ENCODE assay signal across 27 cellular contexts in genomic region chr2:105439130-105439529, GRCh38. TPM values are rescaled to one million over a fixed set of nuclear protein-coding genes. Genes with fewer than 3 reads are reported as not detected.
A peak's percentile ranks its signal among the peaks of the same experiment; 100 is the strongest.
DNase-seq lines count a peak whose midpoint lies in the region; ATAC-seq, FAIRE-seq and TF ChIP-seq lines count a peak whose summit lies in the region.
"Had no signal": no experiment of that assay in that cellular context is flagged by ENCODE, and none has a peak within 500 bp of the region (broad histone marks: within the 10 kb centered on the region; RNA-seq: fewer than 3 reads in every experiment).

No MANE protein-coding gene starts in this region.

- no peak overlapping the region for H3K4me3 ChIP-seq in H1 (ENCODE audit: extremely low read depth in 1 of 4, insufficient read depth in 2 of 4, low read depth in 3 of 4, low read length in 4 of 4)
- no peak overlapping the region for H3K4me3 ChIP-seq in neuron (ENCODE audit: low read length)
- H3K4me3 ChIP-seq: dorsolateral prefrontal cortex, sigmoid colon had no signal

- no peak overlapping the region for H2BK120ac ChIP-seq in H1 (replicated peaks; ENCODE audit: low read depth, low read length)

- no peak overlapping the region for H2BK5ac ChIP-seq in H1 (ENCODE audit: low read depth, low read length)

- H3K14ac ChIP-seq in H1 (ENCODE audit: insufficient read length): no peak overlapping the region

- no peak overlapping the region for H3K23ac ChIP-seq in H1 (ENCODE audit: insufficient read length)

- TF ChIP-seq RAD21 in H1 (IDR thresholded peaks at IDR 0.05 in 1 of 2, conservative IDR thresholded peaks at IDR 0.05 in 1 of 2; ENCODE audit: low read depth in 2 of 2, low read length in 2 of 2): no peak

- H3K56ac ChIP-seq in H1 (replicated peaks; ENCODE audit: insufficient read length, low read depth, low read length): no peak overlapping the region

- no peak overlapping the region for H3K4me3 Mint-ChIP-seq in activated CD4-positive, alpha-beta T cell treated with anti-CD3 and anti-CD28 coated beads for 36 hours
- H3K4me3 Mint-ChIP-seq: activated T-helper 1 cell treated with anti-CD3 and anti-CD28 coated beads, Interleukin-12 subunit alpha, Interleukin-12 subunit beta, Interleukin-2, Interleukin-4 antibody, amounts not matched to agents 30 ng/mL and 10 ng/mL and 1 ng/mL, durations not matched to agents 14 hours and 24 hours and 36 hours; CD4-positive, alpha-beta T cell; naive thymus-derived CD8-positive, alpha-beta T cell had no signal

- no peaks in the 10 kb centered on the region for H3K9me3 ChIP-seq in H1 (ENCODE audit: insufficient read depth in 2 of 2, low read depth in 1 of 2, low read length in 1 of 2)
- H3K9me3 ChIP-seq in neuron (ENCODE audit: low read length): no peaks in the 10 kb centered on the region
- H3K9me3 ChIP-seq: sigmoid colon had no signal

- no peak overlapping the region for H2BK15ac ChIP-seq in H1 (ENCODE audit: low read length)

- H3K9ac ChIP-seq in H1 (replicated peaks in 1 of 4; ENCODE audit: extremely low read depth in 1 of 4, low read depth in 3 of 4, low read length in 3 of 4): no peak overlapping the region

- H2AFZ ChIP-seq in H1 (ENCODE audit: low read length) (peak overlapping the region; percentile 48; the same call in 1 of the 2 replicates), neuron (ENCODE audit: low read depth, low read length) (peak overlapping the region; percentile 29)

- no peak overlapping the region for H3K27ac Mint-ChIP-seq in activated CD4-positive, alpha-beta T cell treated with anti-CD3 and anti-CD28 coated beads for 36 hours
- H3K27ac Mint-ChIP-seq: activated T-helper 1 cell treated with anti-CD3 and anti-CD28 coated beads, Interleukin-12 subunit alpha, Interleukin-12 subunit beta, Interleukin-2, Interleukin-4 antibody, amounts not matched to agents 30 ng/mL and 10 ng/mL and 1 ng/mL, durations not matched to agents 14 hours and 24 hours and 36 hours; CD4-positive, alpha-beta T cell had no signal

- peak; percentile 47 for DNase-seq in DMS 273 (lab: John Stamatoyannopoulos, UW; ENCODE audit: unreplicated experiment)
- DNase-seq in DMS 273 treated with DMSO at 0.1 percent for 48 hours (lab: John Stamatoyannopoulos, UW): no peak
- no peak for DNase-seq in H1 (ENCODE audit: low read depth in 1 of 2, low spot score in 2 of 2)
- peak; percentile 24 for DNase-seq in superior temporal gyrus (ENCODE audit: extremely low spot score)
- DNase-seq in GDM1 (lab: John Stamatoyannopoulos, UW): no peak
- no peak for DNase-seq in activated CD4-positive, alpha-beta T cell treated with anti-CD3 and anti-CD28 coated beads for 36 hours
- no peak for DNase-seq in NCI-H2171 (lab: John Stamatoyannopoulos, UW)
- DNase-seq: activated CD4-positive, alpha-beta T cell treated with anti-CD3 and anti-CD28 coated beads, Interleukin-2, amount 50 U/mL, for 1 hour; activated naive CD4-positive, alpha-beta T cell treated with anti-CD3 and anti-CD28 coated beads, Interleukin-2, amount 50 U/mL, for 16 hours; aorta; CD4-positive, alpha-beta T cell; dorsolateral prefrontal cortex; Karpas-422; left colon; naive thymus-derived CD8-positive, alpha-beta T cell; NCI-H1694 treated with DMSO at 0.1 percent for 48 hours; NCI-H2227 treated with DMSO at 0.1 percent for 48 hours; NCI-H748 treated with DMSO at 0.1 percent for 48 hours; posterior cingulate gyrus; sigmoid colon; substantia nigra; T-helper 9 cell had no signal

- H3K27me3 ChIP-seq in H1 (replicated peaks in 1 of 4; ENCODE audit: control insufficient read depth in 3 of 4, extremely low read depth in 1 of 4, insufficient read depth in 3 of 4, low read length in 3 of 4) (peaks cover 0 to 2% (median 0%) of the 10 kb centered on the region in 4 experiments; a peak in 1 of 7 replicates), neuron (ENCODE audit: insufficient read depth, low read length) (no peaks in the 10 kb centered on the region)

- no peak overlapping the region for H4K91ac ChIP-seq in H1 (replicated peaks; ENCODE audit: insufficient read length, low read length)

- no peak for FAIRE-seq in H1 (lab: Jason Lieb, UNC)
- FAIRE-seq: GM19239 had no signal

- H4K5ac ChIP-seq in H1 (ENCODE audit: insufficient read length, low read depth, low read length): no peak overlapping the region

- H3K27me3 Mint-ChIP-seq in activated CD4-positive, alpha-beta T cell treated with anti-CD3 and anti-CD28 coated beads for 36 hours: no peaks in the 10 kb centered on the region
- H3K27me3 Mint-ChIP-seq: CD4-positive, alpha-beta T cell had no signal

- no peaks in the 10 kb centered on the region for H3K23me2 ChIP-seq in H1 (ENCODE audit: low read depth, low read length)

- H3K4me1 ChIP-seq in H1 (replicated peaks in 1 of 4; ENCODE audit: control insufficient read depth in 3 of 4, insufficient read depth in 4 of 4, low read length in 3 of 4) (peaks cover 0 to 7% (median under 1%) of the 10 kb centered on the region in 4 experiments; a peak in 3 of 7 replicates), neuron (ENCODE audit: insufficient read depth, low read length) (no peaks in the 10 kb centered on the region)

- H3K4me2 ChIP-seq in H1 (ENCODE audit: insufficient read depth in 1 of 2, low read depth in 2 of 2, low read length in 2 of 2): no peak overlapping the region

- POLR2A ChIA-PET in H1 (lab: Charles Lee; ENCODE audit: partially characterized antibody): interaction anchor here (1.4 to 1.5 kb wide), 2 partner anchors 39 to 44 kb away, joined by 3 to 4 read pairs; no protein-coding TSS in a partner anchor
- POLR2A ChIA-PET in activated CD4-positive, alpha-beta T cell treated with anti-CD3 and anti-CD28 coated beads for 36 hours (lab: Charles Lee): no interaction called here

- intact Hi-C loops in activated CD4-positive, alpha-beta T cell treated with anti-CD3 and anti-CD28 coated beads for 36 hours (cut with DNase I, micrococcal nuclease): no loop called here

- no peak for TF ChIP-seq CTCF in H1 (IDR thresholded peaks at IDR 0.05; ENCODE audit: control extremely low read depth in 1 of 3, insufficient read depth in 1 of 3, low read depth in 1 of 3, low read length in 3 of 3)

- TF ChIP-seq POLR2A in H1 (IDR thresholded peaks at IDR 0.05; ENCODE audit: control extremely low read depth in 1 of 2, low read depth in 2 of 2, low read length in 2 of 2): no peak

- 79% methylated on average over 5 of the region's 5 CpGs; no CpG with 5 or more reads in 1 of the 2 experiments for WGBS in H1 (ENCODE audit: extremely low coverage in 1 of 2, insufficient coverage in 1 of 2, insufficient read length in 1 of 2, insufficient replicate concordance in 2 of 2, low coverage in 1 of 2, low lambda C conversion rate in 2 of 2, missing lambda C conversion rate in 1 of 2), 2 experiments

- no peak for TF ChIP-seq EP300 in H1 (IDR thresholded peaks at IDR 0.05; ENCODE audit: borderline replicate concordance in 1 of 2, low read depth in 2 of 2, low read length in 2 of 2)

- no peak overlapping the region for H3K27ac ChIP-seq in H1 (ENCODE audit: low read depth, low read length)
- H3K27ac ChIP-seq: 22Rv1 had no signal

- no peaks in the 10 kb centered on the region for H3K79me1 ChIP-seq in H1 (ENCODE audit: low read depth, low read length)

- no peaks in the 10 kb centered on the region for H3K4me1 Mint-ChIP-seq in activated CD4-positive, alpha-beta T cell treated with anti-CD3 and anti-CD28 coated beads for 36 hours
- H3K4me1 Mint-ChIP-seq: naive thymus-derived CD8-positive, alpha-beta T cell had no signal

- no peaks in the 10 kb centered on the region for H3K36me3 ChIP-seq in H1 (ENCODE audit: control insufficient read depth in 2 of 4, insufficient read depth in 4 of 4, low read length in 3 of 4)
- H3K36me3 ChIP-seq in neuron (ENCODE audit: insufficient read depth, low read length): no peaks in the 10 kb centered on the region
- H3K36me3 ChIP-seq: sigmoid colon had no signal

- no peak overlapping the region for H2BK20ac ChIP-seq in H1 (ENCODE audit: low read length)

- no peak overlapping the region for H3K18ac ChIP-seq in H1 (ENCODE audit: extremely low read depth, low read length)

- no peak overlapping the region for H2AK5ac ChIP-seq in H1 (ENCODE audit: low read depth, low read length)

- H4K20me1 ChIP-seq in H1 (replicated peaks in 1 of 2; ENCODE audit: control insufficient read depth in 1 of 2, insufficient read depth in 2 of 2, low read length in 2 of 2): no peaks in the 10 kb centered on the region

- no peaks in the 10 kb centered on the region for H3K79me2 ChIP-seq in H1 (ENCODE audit: control insufficient read depth in 1 of 2, insufficient read depth in 2 of 2, low read length in 2 of 2)

- no peak for ATAC-seq in activated CD4-positive, alpha-beta T cell treated with anti-CD3 and anti-CD28 coated beads for 36 hours
- ATAC-seq: HCT116; naive thymus-derived CD8-positive, alpha-beta T cell had no signal

- H4K8ac ChIP-seq in H1 (ENCODE audit: extremely low read depth, insufficient read depth, low read length): no peak overlapping the region

- no peaks in the 10 kb centered on the region for H3K36me3 Mint-ChIP-seq in activated CD4-positive, alpha-beta T cell treated with anti-CD3 and anti-CD28 coated beads for 36 hours (ENCODE audit: low read depth)
- H3K36me3 Mint-ChIP-seq: naive thymus-derived CD8-positive, alpha-beta T cell had no signal

- no peak overlapping the region for H2BK12ac ChIP-seq in H1 (ENCODE audit: low read depth, low read length)

- H3K4ac ChIP-seq in H1 (replicated peaks; ENCODE audit: insufficient read length, low read depth, low read length): no peak overlapping the region

- H3K9me3 Mint-ChIP-seq in activated CD4-positive, alpha-beta T cell treated with anti-CD3 and anti-CD28 coated beads for 36 hours (ENCODE audit: low read depth): no peaks in the 10 kb centered on the region
- H3K9me3 Mint-ChIP-seq: activated T-helper 1 cell treated with anti-CD3 and anti-CD28 coated beads, Interleukin-12 subunit alpha, Interleukin-12 subunit beta, Interleukin-2, Interleukin-4 antibody, amounts not matched to agents 30 ng/mL and 10 ng/mL and 1 ng/mL, durations not matched to agents 14 hours and 24 hours and 36 hours; CD4-positive, alpha-beta T cell; naive thymus-derived CD8-positive, alpha-beta T cell had no signal

- CTCF ChIA-PET in H1 (lab: Charles Lee; ENCODE audit: partially characterized antibody): interaction anchor here (0.9 to 1.5 kb wide), 4 partner anchors 12 to 82 kb away, joined by 3 to 7 read pairs (median 3); no protein-coding TSS in a partner anchor
- CTCF ChIA-PET in activated CD4-positive, alpha-beta T cell treated with anti-CD3 and anti-CD28 coated beads for 36 hours (lab: Charles Lee): interaction anchor here (0.7 to 2.0 kb wide), 2 partner anchors 65 to 78 kb away, joined by 4 read pairs; no protein-coding TSS in a partner anchor

RNA-seq across cellular contexts. Expression of gene FHL2, which starts 40.3 kb away (rescaled TPM):
- total RNA-seq in H1 (2021; fragmentation: NEBNext Ultra II Directional; extraction: Animal tissue kit (Norgen Biotek cat#: 25700)): 33.2 and 33.4 TPM in 2 replicates
- polyA plus RNA-seq in H1 (2011; rRNA removed): 51.0 and 64.3 TPM in 2 replicates
- polyA plus RNA-seq in H1 (2011; cell fraction: cytosol; rRNA removed): 60.7 TPM
- polyA plus RNA-seq in H1 (2011; cell fraction: nucleus; rRNA removed): 36.4 TPM
- 32.7 to 47.1 TPM (median 40.2 TPM) in 4 replicates for polyA plus RNA-seq in H1 (2012, experiment 1 of 2)
- 29.1 TPM for polyA plus RNA-seq in H1 (2012, experiment 2 of 2)
- 19.4 TPM for polyA plus RNA-seq in H1 (2013, experiment 1 of 2)
- 20.2 TPM for polyA plus RNA-seq in H1 (2013, experiment 2 of 2)
- polyA minus RNA-seq in H1 (2011; rRNA and poly(A)+ RNA removed): 59.2 and 66.1 TPM in 2 replicates
- 19.0 TPM for polyA minus RNA-seq in H1 (2011; cell fraction: cytosol; rRNA and poly(A)+ RNA removed)
- polyA minus RNA-seq in H1 (2011; cell fraction: nucleus; rRNA and poly(A)+ RNA removed): 33.3 TPM
- total RNA-seq in activated CD4-positive, alpha-beta T cell treated with anti-CD3 and anti-CD28 coated beads for 36 hours: 1 to 10 TPM; 3.9 to 4.7 TPM
- total RNA-seq: naive thymus-derived CD8-positive, alpha-beta T cell had no signal

Comparison
In these comparisons a context has a peak if more than half of its experiments do, and no peak if none do; other contexts are left out.
1. DNase-seq: peak in DMS 273 (single experiment) and superior temporal gyrus (single experiment); none in DMS 273 treated with DMSO at 0.1 percent for 48 hours (single experiment), H1 (0 of 2), GDM1 (single experiment), activated CD4-positive, alpha-beta T cell treated with anti-CD3 and anti-CD28 coated beads for 36 hours (single experiment) and NCI-H2171 (single experiment).